ENCODE assay signal across 18 cellular contexts in genomic region chr5:92313385-92313784, GRCh38.
A peak's percentile ranks its signal among the peaks of the same experiment; 100 is the strongest.
DNase-seq lines count a peak whose midpoint lies in the region; TF ChIP-seq lines count a peak whose summit lies in the region.
"Had no signal": no experiment of that assay in that cellular context is flagged by ENCODE, and none has a peak within 500 bp of the region (broad histone marks: within the 10 kb centered on the region; RNA-seq: fewer than 3 reads in every experiment).

No MANE protein-coding gene starts in this region.

- no peaks in the 10 kb centered on the region for H3K9me3 ChIP-seq in H9 (ENCODE audit: control insufficient read depth, low read depth, low read length)
- no peaks in the 10 kb centered on the region for H3K9me3 ChIP-seq in smooth muscle cell (replicated peaks; ENCODE audit: low read depth)

- H3K79me2 ChIP-seq in H9 (ENCODE audit: insufficient read depth, low read length) (no peaks in the 10 kb centered on the region), mesendoderm (ENCODE audit: control insufficient read depth, insufficient read depth, low read length) (no peaks in the 10 kb centered on the region), smooth muscle cell (ENCODE audit: low read depth) (no peaks in the 10 kb centered on the region)

- H3K36me3 ChIP-seq in mesendoderm (ENCODE audit: control insufficient read depth, insufficient read depth, low read length) (no peaks in the 10 kb centered on the region), smooth muscle cell (ENCODE audit: low read depth) (no peaks in the 10 kb centered on the region)

- no peaks in the 10 kb centered on the region; a peak in 1 of 7 replicates for H3K36me3 Mint-ChIP-seq in H9 (ENCODE audit: insufficient read depth in 1 of 3, low read depth in 3 of 3)
- H3K36me3 Mint-ChIP-seq: CD14-positive monocyte had no signal

- H2BK15ac ChIP-seq in H9 (ENCODE audit: low read depth, low read length) (no peak overlapping the region), mesendoderm (replicated peaks; ENCODE audit: low read depth) (no peak overlapping the region)

- no peak overlapping the region for H2BK5ac ChIP-seq in H9 (ENCODE audit: insufficient read length, low read length)
- no peak overlapping the region for H2BK5ac ChIP-seq in mesendoderm (ENCODE audit: low read length)

- H3K79me1 ChIP-seq in H9 (ENCODE audit: insufficient read depth, low read depth, low read length, poor library complexity, severe bottlenecking) (no peaks in the 10 kb centered on the region), mesendoderm (ENCODE audit: low read length) (no peaks in the 10 kb centered on the region)

- H2AFZ ChIP-seq in H9 (ENCODE audit: low read length) = no peak overlapping the region
- H2AFZ ChIP-seq in smooth muscle cell (ENCODE audit: low read depth) = no peak overlapping the region

- H3K56ac ChIP-seq in H9 (ENCODE audit: insufficient read length, low read depth, low read length) = no peak overlapping the region
- H3K56ac ChIP-seq in mesendoderm (ENCODE audit: low read length) = no peak overlapping the region

- no peak overlapping the region for H3K27ac Mint-ChIP-seq in H9
- H3K27ac Mint-ChIP-seq: CD14-positive monocyte had no signal

- H4K20me1 ChIP-seq in H9 (ENCODE audit: control insufficient read depth, insufficient read depth, insufficient read length) (no peaks in the 10 kb centered on the region), smooth muscle cell (ENCODE audit: low read depth) (no peaks in the 10 kb centered on the region)

- no peak overlapping the region for H2AK5ac ChIP-seq in H9 (ENCODE audit: insufficient read length, low read length)
- no peak overlapping the region for H2AK5ac ChIP-seq in mesendoderm (ENCODE audit: low read length)

- H3K27me3 ChIP-seq in H9 (ENCODE audit: insufficient read depth, low read length) (no peaks in the 10 kb centered on the region), mesendoderm (ENCODE audit: insufficient read depth, low read length, poor library complexity) (no peaks in the 10 kb centered on the region), smooth muscle cell (ENCODE audit: low read depth) (no peaks in the 10 kb centered on the region)

- no peaks in the 10 kb centered on the region for H3K23me2 ChIP-seq in H9 (ENCODE audit: insufficient read length, low read depth, low read length, poor library complexity, severe bottlenecking)

- H3K23ac ChIP-seq in H9 (ENCODE audit: insufficient read length, low read depth, low read length) (no peak overlapping the region), mesendoderm (ENCODE audit: low read length) (no peak overlapping the region)

- no peak overlapping the region for H2BK12ac ChIP-seq in H9 (ENCODE audit: insufficient read length, low read depth, low read length)

- DNase-seq in H9 (no peak), astrocyte of the spinal cord (ENCODE audit: low read depth, low spot score) (no peak), mesendoderm (peak; percentile 51), smooth muscle cell (lab: John Stamatoyannopoulos, UW; ENCODE audit: unreplicated experiment) (no peak), caudate nucleus (lab: John Stamatoyannopoulos, UW) (no peak)
- no peak for DNase-seq in activated effector memory CD4-positive, alpha-beta T cell treated with Interleukin-2 at 50 U/mL for 16 hours
- no peak for DNase-seq in stimulated activated CD8-positive, alpha-beta memory T cell treated with anti-CD3 and anti-CD28 coated beads, Interleukin-4, amount 100 ng/mL, for 48 hours
- DNase-seq: AML-193, DMS79, KBM-7, NCI-H1105, NCI-H2081, NCI-H510A, NCI-H774, PC-3, SIG-M5 had no signal

- H3K9ac ChIP-seq in H9 (ENCODE audit: extremely low read depth, insufficient read length, low read length) = no peak overlapping the region
- no peak overlapping the region for H3K9ac ChIP-seq in mesendoderm (ENCODE audit: low read length)
- H3K9ac ChIP-seq in smooth muscle cell (ENCODE audit: low read depth) = no peak overlapping the region

- H3K4ac ChIP-seq in H9 (ENCODE audit: low read depth, low read length) (no peak overlapping the region), mesendoderm (ENCODE audit: low read depth, low read length) (no peak overlapping the region)

- H3K4me3 ChIP-seq in astrocyte of the spinal cord (ENCODE audit: low read depth, low read length) = no peak overlapping the region
- H3K4me3 ChIP-seq in mesendoderm (ENCODE audit: low read length) = no peak overlapping the region
- no peak overlapping the region for H3K4me3 ChIP-seq in smooth muscle cell

- H3K4me1 ChIP-seq in H9 (ENCODE audit: insufficient read depth, low read length) (no peaks in the 10 kb centered on the region), mesendoderm (ENCODE audit: control insufficient read depth, low read depth, low read length) (no peaks in the 10 kb centered on the region), smooth muscle cell (ENCODE audit: low read depth) (no peaks in the 10 kb centered on the region)

- H2BK20ac ChIP-seq in H9 (ENCODE audit: low read depth, low read length, poor library complexity, severe bottlenecking) = no peak overlapping the region

- H4K5ac ChIP-seq in H9 (ENCODE audit: insufficient read length, low read depth, low read length) (no peak overlapping the region), mesendoderm (ENCODE audit: low read length) (no peak overlapping the region)

- TF ChIP-seq CTCF in H9 (conservative IDR thresholded peaks at IDR 0.05) (peak; percentile 35; the same call in 1 of the 3 replicates), astrocyte of the spinal cord (IDR thresholded peaks at IDR 0.05; ENCODE audit: low read depth, low read length) (peak; percentile 7), smooth muscle cell (IDR thresholded peaks at IDR 0.05; ENCODE audit: borderline replicate concordance, insufficient read depth, poor library complexity, severe bottlenecking) (no peak)

- no peaks in the 10 kb centered on the region for H3K27me3 Mint-ChIP-seq in H9 (ENCODE audit: low read depth)

- H3K18ac ChIP-seq in H9 (ENCODE audit: insufficient read length, low read depth, low read length) (no peak overlapping the region), mesendoderm (ENCODE audit: low read length) (no peak overlapping the region)

- H3K27ac ChIP-seq in H9 (ENCODE audit: insufficient read length, low read depth, low read length) (no peak overlapping the region), mesendoderm (ENCODE audit: low read depth, low read length) (no peak overlapping the region), smooth muscle cell (ENCODE audit: low read depth) (no peak overlapping the region), caudate nucleus (ENCODE audit: low read depth, low read length) (no peak overlapping the region)
- H3K27ac ChIP-seq: RWPE1 had no signal

- H4K8ac ChIP-seq in H9 (replicated peaks; ENCODE audit: insufficient read length, low read depth, low read length) = no peak overlapping the region
- H4K8ac ChIP-seq in mesendoderm (ENCODE audit: low read depth, low read length) = no peak overlapping the region

- H3K4me3 Mint-ChIP-seq in H9 = no peak overlapping the region
- H3K4me3 Mint-ChIP-seq: CD14-positive monocyte had no signal

- no peaks in the 10 kb centered on the region for H3F3A ChIP-seq in smooth muscle cell (ENCODE audit: low read depth)

- WGBS in H9 (ENCODE audit: extremely low coverage, insufficient read length, low lambda C conversion rate) = no CpG with 5 or more reads among the region's 2 CpGs
- no CpG with 5 or more reads among the region's 2 CpGs for WGBS in mesendoderm (ENCODE audit: extremely low coverage, insufficient coverage, low lambda C conversion rate)
- WGBS in smooth muscle cell (ENCODE audit: low lambda C conversion rate) = 82% methylated on average over 2 of the region's 2 CpGs

- H2BK120ac ChIP-seq in H9 (ENCODE audit: low read depth, low read length, poor library complexity, severe bottlenecking) (no peak overlapping the region), mesendoderm (ENCODE audit: low read depth, low read length) (no peak overlapping the region)

- peaks cover 0 to 2% of the 10 kb centered on the region in 2 experiments; a peak in 1 of 5 replicates for H3K9me3 Mint-ChIP-seq in H9
- H3K9me3 Mint-ChIP-seq: CD14-positive monocyte had no signal

- no peak overlapping the region for H3K14ac ChIP-seq in H9 (ENCODE audit: insufficient read depth, low read length)

- no peak overlapping the region for H3T11ph ChIP-seq in H9 (ENCODE audit: low read length)

- no peak overlapping the region for H4K91ac ChIP-seq in H9 (ENCODE audit: insufficient read length, low read depth, low read length)

- H3K4me1 Mint-ChIP-seq in H9 = no peaks in the 10 kb centered on the region
- H3K4me1 Mint-ChIP-seq: CD14-positive monocyte had no signal

- H3K4me2 ChIP-seq in H9 (ENCODE audit: insufficient read depth, insufficient read length, low read length) (no peak overlapping the region), mesendoderm (ENCODE audit: low read length) (no peak overlapping the region), smooth muscle cell (no peak overlapping the region)

- in situ Hi-C loops in astrocyte of the spinal cord (cut with HindIII; ENCODE audit: low sequenced_read_pairs) = no loop called here
